8 cellular contexts compared by ENCODE assay signal in genomic region chr4:145936142-145937020, GRCh38. TPM values are rescaled to one million over a fixed set of nuclear protein-coding genes. Genes with fewer than 3 reads are reported as not detected.
A peak's percentile ranks its signal among the peaks of the same experiment; 100 is the strongest.
DNase-seq lines count a peak whose midpoint lies in the region; ATAC-seq and TF ChIP-seq lines count a peak whose summit lies in the region.

No MANE protein-coding gene starts in this region.

- no peaks in the 10 kb centered on the region for H3K9me3 Mint-ChIP-seq in activated naive CD4-positive, alpha-beta T cell treated with anti-CD3 and anti-CD28 coated beads for 36 hours

- H3K27ac Mint-ChIP-seq in activated naive CD4-positive, alpha-beta T cell treated with anti-CD3 and anti-CD28 coated beads for 36 hours, result peak overlapping the region; percentile 89

- CTCF ChIA-PET in activated naive CD4-positive, alpha-beta T cell treated with anti-CD3 and anti-CD28 coated beads for 36 hours (lab: Charles Lee), result interaction anchor here (0.6 to 1.3 kb wide), 2 partner anchors 170 to 314 kb away, joined by 3 to 4 read pairs; no protein-coding TSS in a partner anchor

- peaks cover 8% of the 10 kb centered on the region for H3K36me3 Mint-ChIP-seq in activated naive CD4-positive, alpha-beta T cell treated with anti-CD3 and anti-CD28 coated beads for 36 hours (ENCODE audit: low read depth)

- H3K4me3 Mint-ChIP-seq in activated naive CD4-positive, alpha-beta T cell treated with anti-CD3 and anti-CD28 coated beads for 36 hours, result peak overlapping the region; percentile 100

- intact Hi-C loops in activated naive CD4-positive, alpha-beta T cell treated with anti-CD3 and anti-CD28 coated beads for 36 hours (cut with micrococcal nuclease), result loop anchor here (1.0 to 10.0 kb wide), 5 partner anchors 239 to 1762 kb away; partner anchors contain the start of genes ABCE1, ANAPC10, LSM6 and TMEM184C
- intact Hi-C loops in thyroid gland (cut with DNase I), result loop anchor here (10.0 kb wide), 1 partner anchor 52 kb away; no protein-coding TSS in a partner anchor

- DNase-seq in DMS153 (lab: John Stamatoyannopoulos, UW) (peak; percentile 44), HS-27A (ENCODE audit: low read depth) (peak; percentile 47), RWPE2 (ENCODE audit: low spot score) (peak; percentile 51), globus pallidus (ENCODE audit: low spot score) (peak; percentile 72), omental fat pad (ENCODE audit: low spot score) (peak; percentile 26), thyroid gland (peak; percentile 80 to 81)
- DNase-seq in activated naive CD4-positive, alpha-beta T cell treated with anti-CD3 and anti-CD28 coated beads for 36 hours, result peak; percentile 65

- WGBS in thyroid gland, 2 donors, result 1% methylated on average over 49 to 60 of the region's 72 CpGs

- TF ChIP-seq POLR2A in thyroid gland (IDR thresholded peaks at IDR 0.05), result peak; percentile 24 to 70

- peak overlapping the region; percentile 73 for H3K4me3 ChIP-seq in RWPE2 (ENCODE audit: severe bottlenecking)
- H3K4me3 ChIP-seq in thyroid gland (replicated peaks in 1 of 3), result peak overlapping the region; percentile 81 to 87 (median 85)

- no peaks in the 10 kb centered on the region for H3K36me3 ChIP-seq in RWPE2 (ENCODE audit: low read depth)
- H3K36me3 ChIP-seq in thyroid gland, result no peaks in the 10 kb centered on the region

- ATAC-seq in GM19468 (IDR thresholded peaks at IDR 0.05; ENCODE audit: extremely low read depth, unreplicated experiment), result peak; percentile 27
- peak; percentile 50 for ATAC-seq in RWPE2 (ENCODE audit: low read depth)
- ATAC-seq in omental fat pad (ENCODE audit: low FRiP score), result peak; percentile 53

- H3K4me1 Mint-ChIP-seq in activated naive CD4-positive, alpha-beta T cell treated with anti-CD3 and anti-CD28 coated beads for 36 hours (ENCODE audit: low read depth), result peaks cover 50% of the 10 kb centered on the region

- H3K4me1 ChIP-seq in RWPE2 (ENCODE audit: insufficient read depth, poor library complexity, severe bottlenecking), result peaks cover 12% of the 10 kb centered on the region
- H3K4me1 ChIP-seq in thyroid gland, result peaks cover 8 to 13% of the 10 kb centered on the region in 2 donors

- H3K27me3 ChIP-seq in RWPE2 (ENCODE audit: insufficient read depth, poor library complexity, severe bottlenecking), result no peaks in the 10 kb centered on the region
- no peaks in the 10 kb centered on the region for H3K27me3 ChIP-seq in thyroid gland

- peak overlapping the region; percentile 75 for H3K27ac ChIP-seq in RWPE2 (ENCODE audit: poor library complexity, severe bottlenecking)
- H3K27ac ChIP-seq in thyroid gland, result peak overlapping the region; percentile 93 to 98 (median 95)

- no peaks in the 10 kb centered on the region for H3K27me3 Mint-ChIP-seq in activated naive CD4-positive, alpha-beta T cell treated with anti-CD3 and anti-CD28 coated beads for 36 hours (ENCODE audit: low read depth)

- H3K9me3 ChIP-seq in RWPE2 (ENCODE audit: severe bottlenecking) (no peaks in the 10 kb centered on the region), thyroid gland (no peaks in the 10 kb centered on the region)

- TF ChIP-seq CTCF in RWPE2 (IDR thresholded peaks at IDR 0.05; ENCODE audit: poor library complexity, severe bottlenecking) (peak; percentile 29), omental fat pad (IDR thresholded peaks at IDR 0.05) (no peak), thyroid gland (IDR thresholded peaks at IDR 0.05) (peak in 3 of 6 experiments; percentile 2 to 41 (median 26))

RNA-seq across cellular contexts. Expression of gene ZNF827, which starts 2.2 kb away (rescaled TPM):
- total RNA-seq in activated naive CD4-positive, alpha-beta T cell treated with anti-CD3 and anti-CD28 coated beads for 36 hours, result 10 to 100 TPM; 15.6 to 17.5 TPM
- total RNA-seq in omental fat pad (10 to 100 TPM in 1 of 4 donors, 1 to 10 TPM in 3; 5.2 to 11.8 (median 7.1) TPM), thyroid gland (10 to 100 TPM; 23.9 to 52.3 (median 29.3) TPM)

Comparison
In these comparisons a context has a peak if more than half of its experiments do, and no peak if none do; other contexts are left out.
1. Peak in every context shown above with its lines: DNase-seq, ATAC-seq, H3K4me3 ChIP-seq and H3K27ac ChIP-seq.
2. DNase-seq: peak in every context shown above with its lines; median percentile 80 in thyroid gland; 72 in globus pallidus; 65 in activated naive CD4-positive, alpha-beta T cell treated with anti-CD3 and anti-CD28 coated beads for 36 hours; 51 in RWPE2; 47 in HS-27A; 44 in DMS153; 26 in omental fat pad.